Comparison of ENCODE assay signal across 9 cellular contexts in genomic region chr17:28370744-28371103, GRCh38. TPM values are rescaled to one million over a fixed set of nuclear protein-coding genes. Genes with fewer than 3 reads are reported as not detected.
DNase-seq lines count a peak whose midpoint lies in the region; ATAC-seq and TF ChIP-seq lines count a peak whose summit lies in the region.
"Had no signal": no experiment of that assay in that cellular context is flagged by ENCODE, and none has a peak within 500 bp of the region (broad histone marks: within the 10 kb centered on the region; RNA-seq: fewer than 3 reads in every experiment).

No MANE protein-coding gene starts in this region.

- no peaks in the 10 kb centered on the region for H3K9me2 ChIP-seq in MM.1S (replicated peaks; ENCODE audit: insufficient read depth, low read length)

- H3K9me3 Mint-ChIP-seq in dendritic cell treated with granulocyte-macrophage colony-stimulating factor and Interleukin-4, amounts not matched to agents 40 ng/mL and 50 ng/mL, for 4 days = no peaks in the 10 kb centered on the region
- H3K9me3 Mint-ChIP-seq in nephron progenitor cell = no peaks in the 10 kb centered on the region

- peaks cover 35% of the 10 kb centered on the region for H3K4me1 Mint-ChIP-seq in dendritic cell treated with granulocyte-macrophage colony-stimulating factor and Interleukin-4, amounts not matched to agents 40 ng/mL and 50 ng/mL, for 4 days (ENCODE audit: low read depth)
- H3K4me1 Mint-ChIP-seq in nephron progenitor cell = peaks cover 36% of the 10 kb centered on the region

- no peak overlapping the region for H3K4me3 Mint-ChIP-seq in dendritic cell treated with granulocyte-macrophage colony-stimulating factor and Interleukin-4, amounts not matched to agents 40 ng/mL and 50 ng/mL, for 4 days
- peak overlapping the region; percentile 79 for H3K4me3 Mint-ChIP-seq in nephron progenitor cell

- H3K4me2 ChIP-seq in BLaER1 (peak overlapping the region; percentile 95), MM.1S (ENCODE audit: low read depth, low read length) (peak overlapping the region; percentile 95; the same call in 1 of the 2 replicates)

- H3F3A ChIP-seq in MM.1S (ENCODE audit: insufficient read depth, low read length) = peaks cover 15% of the 10 kb centered on the region

- peak overlapping the region; percentile 77 for H3K4me3 ChIP-seq in BLaER1
- no peak overlapping the region for H3K4me3 ChIP-seq in MM.1S (ENCODE audit: low read length)

- intact Hi-C loops in dendritic cell treated with granulocyte-macrophage colony-stimulating factor and Interleukin-4, amounts not matched to agents 40 ng/mL and 50 ng/mL, for 4 days (cut with micrococcal nuclease) = no loop called here

- peaks cover 26% of the 10 kb centered on the region for H3K36me3 Mint-ChIP-seq in dendritic cell treated with granulocyte-macrophage colony-stimulating factor and Interleukin-4, amounts not matched to agents 40 ng/mL and 50 ng/mL, for 4 days (ENCODE audit: low read depth)
- no peaks in the 10 kb centered on the region for H3K36me3 Mint-ChIP-seq in nephron progenitor cell (ENCODE audit: low read depth)

- no peaks in the 10 kb centered on the region for H3K27me3 ChIP-seq in BLaER1
- H3K27me3 ChIP-seq in MM.1S (replicated peaks; ENCODE audit: insufficient read depth, low read length) = no peaks in the 10 kb centered on the region

- H2AFZ ChIP-seq in MM.1S (ENCODE audit: low read length) = peak overlapping the region; percentile 88; the same call in 1 of the 2 replicates

- no peaks in the 10 kb centered on the region for H3K79me2 ChIP-seq in MM.1S (ENCODE audit: low read length)

- H3K4me1 ChIP-seq in BLaER1 (peaks cover 32% of the 10 kb centered on the region), MM.1S (ENCODE audit: low read length) (0 out of 2 replicates have a peak, but pooled peaks cover 4% of the 10 kb centered on the region)

- H3K36me3 ChIP-seq in BLaER1 = peaks cover 10% of the 10 kb centered on the region; the same call in 1 of the 2 replicates
- H3K36me3 ChIP-seq in MM.1S (replicated peaks; ENCODE audit: insufficient read depth, low read length) = no peaks in the 10 kb centered on the region

- H3K27me3 Mint-ChIP-seq in dendritic cell treated with granulocyte-macrophage colony-stimulating factor and Interleukin-4, amounts not matched to agents 40 ng/mL and 50 ng/mL, for 4 days = peaks cover 33% of the 10 kb centered on the region
- H3K27me3 Mint-ChIP-seq in nephron progenitor cell (ENCODE audit: low read depth, poor library complexity) = peaks cover 39% of the 10 kb centered on the region

- DNase-seq in MM.1S (no peak), nephron progenitor cell (no peak), cerebellar cortex (ENCODE audit: low spot score) (no peak), cerebellum (ENCODE audit: low spot score) (no peak)
- DNase-seq in stimulated activated CD4-positive, alpha-beta T cell treated with anti-CD3 and anti-CD28 coated beads, Interleukin-4, amount 100 ng/mL, for 24 hours = no peak

- H3K27ac Mint-ChIP-seq in dendritic cell treated with granulocyte-macrophage colony-stimulating factor and Interleukin-4, amounts not matched to agents 40 ng/mL and 50 ng/mL, for 4 days = peak overlapping the region; percentile 28
- H3K27ac Mint-ChIP-seq in nephron progenitor cell = peak overlapping the region; percentile 66

- H3K27ac ChIP-seq in BLaER1 (no peak overlapping the region), MM.1S (ENCODE audit: low read length) (no peak overlapping the region)

- TF ChIP-seq CTCF in MM.1S (IDR thresholded peaks at IDR 0.05; ENCODE audit: low read length) = no peak
- no peak for TF ChIP-seq CTCF in nephron progenitor cell (IDR thresholded peaks at IDR 0.05)

- H4K20me1 ChIP-seq in BLaER1 (peaks cover 43% of the 10 kb centered on the region), MM.1S (ENCODE audit: insufficient read depth, low read length) (no peaks in the 10 kb centered on the region)

- no peak overlapping the region for H3K9ac ChIP-seq in BLaER1
- H3K9ac ChIP-seq in MM.1S (ENCODE audit: low read length) = no peak overlapping the region

- no peak for ATAC-seq in GM18868 (IDR thresholded peaks at IDR 0.05; ENCODE audit: unreplicated experiment)

- H3K9me3 ChIP-seq in BLaER1 (no peaks in the 10 kb centered on the region), MM.1S (replicated peaks; ENCODE audit: insufficient read depth, low read length) (no peaks in the 10 kb centered on the region)

RNA-seq across cellular contexts. Expression of gene VTN, which starts 0.6 kb away (rescaled TPM):
- 0.64 TPM for total RNA-seq in cerebellum

RNA-seq across cellular contexts. Expression of gene SARM1, which starts 0.8 kb away (rescaled TPM):
- 31.9 TPM for total RNA-seq in cerebellum

RNA-seq across cellular contexts. Expression of gene SEBOX, which starts 5.7 kb away (rescaled TPM):
- total RNA-seq in cerebellum = not detected
- total RNA-seq: myocyte had no signal

RNA-seq across cellular contexts. Expression of gene POLDIP2, which starts 13.4 kb away (rescaled TPM):
- total RNA-seq in cerebellum = 30.8 TPM

RNA-seq across cellular contexts. Expression of gene TNFAIP1, which starts 35.2 kb away (rescaled TPM):
- total RNA-seq in cerebellum = 39.1 TPM
